ENCODE assay signal across 28 cellular contexts in the genomic region with DNA sequence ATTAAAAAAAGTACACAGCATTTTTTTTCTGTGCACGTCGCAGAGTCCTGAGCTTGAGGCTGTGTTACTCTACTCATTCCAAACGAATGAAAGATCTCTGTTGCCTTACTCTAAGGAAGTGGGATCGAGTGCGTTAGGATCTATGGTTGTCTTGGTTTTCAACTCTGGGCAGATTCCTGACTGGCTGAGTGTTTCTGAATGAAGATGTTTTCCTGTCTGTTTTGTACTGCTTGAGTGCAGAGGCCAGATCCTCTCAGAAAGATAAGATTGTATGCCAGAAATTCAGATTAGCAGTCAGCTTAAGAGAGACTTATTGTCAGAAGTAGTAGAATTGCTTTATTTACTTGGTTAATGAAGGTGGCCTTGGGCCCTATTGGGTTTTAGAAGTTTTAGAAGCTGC. TPM values are rescaled to one million over a fixed set of nuclear protein-coding genes. Genes with fewer than 3 reads are reported as not detected.
"Had no signal": no experiment of that assay in that cellular context is flagged by ENCODE, and none has a peak within 500 bp of the region (broad histone marks: within the 10 kb centered on the region; RNA-seq: fewer than 3 reads in every experiment).

No MANE protein-coding gene starts in this region.

- H3K4me3 Mint-ChIP-seq: activated B cell treated with CpG ODN at 0.5 μM for 24 hours; activated CD4-positive, alpha-beta memory T cell treated with anti-CD3 and anti-CD28 coated beads for 36 hours; activated CD4-positive, alpha-beta T cell treated with anti-CD3 and anti-CD28 coated beads, Interleukin-2, amount 10 ng/mL, durations not matched to agents 7 days and 5 days; activated naive CD4-positive, alpha-beta T cell treated with anti-CD3 and anti-CD28 coated beads, Interleukin-2, amount 10 ng/mL, durations not matched to agents 7 days and 5 days; activated naive CD8-positive, alpha-beta T cell treated with anti-CD3 and anti-CD28 coated beads for 36 hours; activated T-cell treated with anti-CD3 and anti-CD28 coated beads, Interleukin-2, amount 50 U/mL, for 4 hours; T-cell had no signal

- DNase-seq: activated B cell treated with CpG ODN at 0.5 μM for 24 hours; activated CD4-positive, alpha-beta memory T cell treated with anti-CD3 and anti-CD28 coated beads for 36 hours; activated CD4-positive, alpha-beta T cell treated with anti-CD3 and anti-CD28 coated beads, Interleukin-2, amount 10 ng/mL, durations not matched to agents 7 days and 5 days; activated CD8-positive, alpha-beta memory T cell treated with anti-CD3 and anti-CD28 coated beads for 24 hours; activated gamma-delta T cell treated with Interleukin-2 at 50 U/mL for 16 hours; activated naive CD4-positive, alpha-beta T cell treated with anti-CD3 and anti-CD28 coated beads, Interleukin-2, amount 10 ng/mL, durations not matched to agents 7 days and 5 days; activated naive CD8-positive, alpha-beta T cell treated with anti-CD3 and anti-CD28 coated beads for 36 hours; activated T-cell treated with anti-CD3 and anti-CD28 coated beads, Interleukin-2, amount 50 U/mL, for 4 hours; anterior cingulate cortex; Karpas-422; NCI-H1092; NCI-H1417 treated with DMSO at 0.1 percent for 48 hours; NCI-H1694; NCI-H2029; NCI-H2107; NCI-H2171 treated with DMSO at 0.1 percent for 48 hours; NCI-H345; NCI-H510A; NCI-H526 treated with DMSO at 0.1 percent for 48 hours; NCI-H82; SIG-M5; T-cell; T-helper 2 cell; T1000 had no signal

- H3K4me1 Mint-ChIP-seq: activated B cell treated with CpG ODN at 0.5 μM for 24 hours; activated CD4-positive, alpha-beta T cell treated with anti-CD3 and anti-CD28 coated beads, Interleukin-2, amount 10 ng/mL, durations not matched to agents 7 days and 5 days; activated naive CD4-positive, alpha-beta T cell treated with anti-CD3 and anti-CD28 coated beads, Interleukin-2, amount 10 ng/mL, durations not matched to agents 7 days and 5 days; activated naive CD8-positive, alpha-beta T cell treated with anti-CD3 and anti-CD28 coated beads for 36 hours; T-cell had no signal

- ATAC-seq: activated T-cell treated with anti-CD3 and anti-CD28 coated beads, Interleukin-2, amount 50 U/mL, for 4 hours; K562; T-cell had no signal

- H3K27me3 Mint-ChIP-seq: activated B cell treated with CpG ODN at 0.5 μM for 24 hours; activated CD4-positive, alpha-beta memory T cell treated with anti-CD3 and anti-CD28 coated beads for 36 hours; activated CD4-positive, alpha-beta T cell treated with anti-CD3 and anti-CD28 coated beads, Interleukin-2, amount 10 ng/mL, durations not matched to agents 7 days and 5 days; activated naive CD4-positive, alpha-beta T cell treated with anti-CD3 and anti-CD28 coated beads, Interleukin-2, amount 10 ng/mL, durations not matched to agents 7 days and 5 days; activated naive CD8-positive, alpha-beta T cell treated with anti-CD3 and anti-CD28 coated beads for 36 hours; T-cell had no signal

- H3K27ac Mint-ChIP-seq: activated B cell treated with CpG ODN at 0.5 μM for 24 hours; activated CD4-positive, alpha-beta memory T cell treated with anti-CD3 and anti-CD28 coated beads for 36 hours; activated CD4-positive, alpha-beta T cell treated with anti-CD3 and anti-CD28 coated beads, Interleukin-2, amount 10 ng/mL, durations not matched to agents 7 days and 5 days; activated naive CD4-positive, alpha-beta T cell treated with anti-CD3 and anti-CD28 coated beads, Interleukin-2, amount 10 ng/mL, durations not matched to agents 7 days and 5 days; activated naive CD8-positive, alpha-beta T cell treated with anti-CD3 and anti-CD28 coated beads for 36 hours; activated T-helper 2 cell treated with anti-CD3 and anti-CD28 coated beads, Interferon-gamma antibody, Interleukin-2, Interleukin-4, amounts not matched to agents 10 μg/mL and 5 μg/mL and 100 μg/mL, durations not matched to agents 14 hours and 24 hours and 36 hours; T-cell had no signal

- H3K9me3 Mint-ChIP-seq: activated B cell treated with CpG ODN at 0.5 μM for 24 hours; activated CD4-positive, alpha-beta memory T cell treated with anti-CD3 and anti-CD28 coated beads for 36 hours; activated CD4-positive, alpha-beta T cell treated with anti-CD3 and anti-CD28 coated beads, Interleukin-2, amount 10 ng/mL, durations not matched to agents 7 days and 5 days; activated naive CD4-positive, alpha-beta T cell treated with anti-CD3 and anti-CD28 coated beads, Interleukin-2, amount 10 ng/mL, durations not matched to agents 7 days and 5 days; activated naive CD8-positive, alpha-beta T cell treated with anti-CD3 and anti-CD28 coated beads for 36 hours; activated T-cell treated with anti-CD3 and anti-CD28 coated beads, Interleukin-2, amount 50 U/mL, for 4 hours; activated T-helper 2 cell treated with anti-CD3 and anti-CD28 coated beads, Interferon-gamma antibody, Interleukin-2, Interleukin-4, amounts not matched to agents 10 μg/mL and 5 μg/mL and 100 μg/mL, durations not matched to agents 14 hours and 24 hours and 36 hours; T-cell had no signal

RNA-seq across cellular contexts. Expression of a gene that starts 14.0 kb away (rescaled TPM):
- total RNA-seq: activated B cell treated with CpG ODN at 0.5 μM for 24 hours; activated CD4-positive, alpha-beta memory T cell treated with anti-CD3 and anti-CD28 coated beads for 36 hours; activated CD4-positive, alpha-beta T cell treated with anti-CD3 and anti-CD28 coated beads, Interleukin-2, amount 10 ng/mL, durations not matched to agents 7 days and 5 days; activated naive CD8-positive, alpha-beta T cell treated with anti-CD3 and anti-CD28 coated beads for 36 hours; activated T-cell treated with anti-CD3 and anti-CD28 coated beads, Interleukin-2, amount 50 U/mL, for 4 hours; activated T-helper 2 cell treated with anti-CD3 and anti-CD28 coated beads, Interferon-gamma antibody, Interleukin-2, Interleukin-4, amounts not matched to agents 10 μg/mL and 5 μg/mL and 100 μg/mL, durations not matched to agents 14 hours and 24 hours and 36 hours; K562; OCI-LY7; RPMI7951; T-cell had no signal
